12 cellular contexts compared by ENCODE assay signal in the genomic region with DNA sequence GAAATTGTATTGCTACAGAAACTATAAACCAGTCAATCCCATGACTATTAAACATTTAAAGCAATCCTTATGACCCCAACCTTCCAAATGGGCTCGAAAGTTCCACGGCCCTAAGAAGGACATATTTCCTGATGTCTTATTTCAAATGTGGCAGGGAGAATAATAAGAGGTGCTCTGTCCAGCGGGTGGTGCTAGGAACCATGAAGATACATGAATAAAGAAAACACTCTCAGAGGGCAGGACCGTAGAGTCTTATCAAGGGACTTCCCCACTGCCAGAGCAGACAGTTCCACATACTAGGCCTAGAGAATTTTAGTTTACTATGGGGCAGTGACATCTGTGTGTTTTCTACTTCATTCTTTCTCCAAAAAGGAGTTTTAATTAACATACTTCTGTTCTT.
DNase-seq lines count a peak whose midpoint lies in the region; ATAC-seq, FAIRE-seq and TF ChIP-seq lines count a peak whose summit lies in the region.
"Had no signal": no experiment of that assay in that cellular context is flagged by ENCODE, and none has a peak within 500 bp of the region (broad histone marks: within the 10 kb centered on the region; RNA-seq: fewer than 3 reads in every experiment).

No MANE protein-coding gene starts in this region.

- H3K79me1 ChIP-seq in mesendoderm (ENCODE audit: low read length), result no peaks in the 10 kb centered on the region

- H3K36me3 ChIP-seq in Loucy (ENCODE audit: insufficient read depth, low read length) (no peaks in the 10 kb centered on the region), GM12878 (ENCODE audit: control insufficient read depth in 2 of 2, insufficient read depth in 2 of 2, low read length in 1 of 2) (no peaks in the 10 kb centered on the region), mesendoderm (ENCODE audit: control insufficient read depth, insufficient read depth, low read length) (no peaks in the 10 kb centered on the region), spleen (no peaks in the 10 kb centered on the region)
- H3K36me3 ChIP-seq: esophagus muscularis mucosa, SJCRH30 had no signal

- no peak overlapping the region for H3K18ac ChIP-seq in mesendoderm (ENCODE audit: low read length)

- H3K9me3 ChIP-seq in Loucy (ENCODE audit: insufficient read depth, low read depth, low read length) (no peaks in the 10 kb centered on the region), GM12878 (replicated peaks; ENCODE audit: control insufficient read depth, insufficient read depth, low read length) (no peaks in the 10 kb centered on the region), spleen (no peaks in the 10 kb centered on the region)
- H3K9me3 ChIP-seq: esophagus muscularis mucosa, SJCRH30 had no signal

- in situ Hi-C loops in GM12878 (cut with MboI), result no loop called here

- SMC1A ChIA-PET in GM12878 (lab: Charles Lee; ENCODE audit: uncharacterized antibody, unreplicated experiment), result no interaction called here

- H3K79me2 ChIP-seq in Loucy (ENCODE audit: insufficient read depth, low read length), result no peaks in the 10 kb centered on the region
- H3K79me2 ChIP-seq in GM12878 (ENCODE audit: control insufficient read depth, insufficient read depth, low read length), result no peaks in the 10 kb centered on the region
- H3K79me2 ChIP-seq in mesendoderm (ENCODE audit: control insufficient read depth, insufficient read depth, low read length), result no peaks in the 10 kb centered on the region

- H2BK5ac ChIP-seq in mesendoderm (ENCODE audit: low read length), result no peak overlapping the region

- TF ChIP-seq POLR2A in GM12878 (IDR thresholded peaks at IDR 0.05; ENCODE audit: low read depth, low read length) (no peak), spleen (IDR thresholded peaks at IDR 0.05) (no peak)

- no peak for TF ChIP-seq EP300 in GM12878 (IDR thresholded peaks at IDR 0.05; ENCODE audit: borderline replicate concordance in 1 of 2, control insufficient read depth in 1 of 2, low read depth in 2 of 2, low read length in 2 of 2)

- no peak overlapping the region for H2BK15ac ChIP-seq in mesendoderm (replicated peaks; ENCODE audit: low read depth)

- RAD21 ChIA-PET in GM12878 (lab: Charles Lee; ENCODE audit: unreplicated experiment), result no interaction called here

- H4K20me1 ChIP-seq in Loucy (ENCODE audit: insufficient read depth, low read length, poor library complexity, severe bottlenecking), result no peaks in the 10 kb centered on the region
- no peaks in the 10 kb centered on the region for H4K20me1 ChIP-seq in GM12878 (ENCODE audit: control insufficient read depth, insufficient read depth)

- intact Hi-C loops in GM12878 (cut with micrococcal nuclease; ENCODE audit: unreplicated experiment), result loop anchor here (5.0 kb wide), 1 partner anchor 139 kb away; no protein-coding TSS in a partner anchor
- intact Hi-C loops in spleen (cut with DNase I; ENCODE audit: low total_unique reads), result no loop called here

- ATAC-seq in GM12878, result peak; percentile 55
- no peak for ATAC-seq in GM18907 (IDR thresholded peaks at IDR 0.05; ENCODE audit: unreplicated experiment)
- ATAC-seq: HepG2; naive thymus-derived CD8-positive, alpha-beta T cell had no signal

- H4K5ac ChIP-seq in mesendoderm (ENCODE audit: low read length), result no peak overlapping the region

- H2AFZ ChIP-seq in Loucy (ENCODE audit: low read length) (no peak overlapping the region), GM12878 (ENCODE audit: control insufficient read depth, low read depth, low read length) (no peak overlapping the region)

- 26% methylated on average over 4 of the region's 4 CpGs for WGBS in GM12878 (ENCODE audit: insufficient coverage, insufficient replicate concordance, low lambda C conversion rate, missing lambda C conversion rate)
- no CpG with 5 or more reads among the region's 4 CpGs for WGBS in mesendoderm (ENCODE audit: extremely low coverage, insufficient coverage, low lambda C conversion rate)
- 47 to 57% (median 49%) methylated on average over 4 of the region's 4 CpGs for WGBS in spleen, 5 donors

- POLR2A ChIA-PET in GM12878 (lab: Charles Lee), result no interaction called here

- DNase-seq in GM03348 (ENCODE audit: low spot score) (peak; percentile 4), GM12878 (ENCODE audit: low read depth, low spot score) (no peak), mesendoderm (peak; percentile 63), GOT3 (lab: John Stamatoyannopoulos, UW) (no peak), spleen (no peak)
- DNase-seq in stimulated activated naive CD4-positive, alpha-beta T cell treated with Interleukin-2 at 50 U/mL for 16 hours (lab: John Stamatoyannopoulos, UW), result no peak
- DNase-seq: naive thymus-derived CD8-positive, alpha-beta T cell; SJCRH30 had no signal

- BruUV-seq in GM12878 (replicated peaks; lab: Mats Ljungman, UMichigan), result no TSS peak

- no peak overlapping the region for H3K56ac ChIP-seq in mesendoderm (ENCODE audit: low read length)

- no peak overlapping the region for H2AK5ac ChIP-seq in mesendoderm (ENCODE audit: low read length)

- H2BK120ac ChIP-seq in mesendoderm (ENCODE audit: low read depth, low read length), result no peak overlapping the region

- H3K9ac ChIP-seq in Loucy (ENCODE audit: low read depth, low read length, poor library complexity, severe bottlenecking) (no peak overlapping the region), GM12878 (ENCODE audit: control insufficient read depth, insufficient read depth, low read length) (no peak overlapping the region), mesendoderm (ENCODE audit: low read length) (no peak overlapping the region)

- no peak overlapping the region for H3K27ac ChIP-seq in GM12878 (ENCODE audit: control insufficient read depth, insufficient read depth)
- H3K27ac ChIP-seq in mesendoderm (ENCODE audit: low read depth, low read length), result no peak overlapping the region
- H3K27ac ChIP-seq in spleen, result no peak overlapping the region
- H3K27ac ChIP-seq: esophagus muscularis mucosa, SJCRH30 had no signal

- H3K27me3 ChIP-seq in Loucy (ENCODE audit: insufficient read depth, low read length, poor library complexity, severe bottlenecking), result no peaks in the 10 kb centered on the region
- H3K27me3 ChIP-seq in GM12878 (replicated peaks in 1 of 2; ENCODE audit: control insufficient read depth in 2 of 2, insufficient read depth in 2 of 2, low read length in 1 of 2), result no peaks in the 10 kb centered on the region
- H3K27me3 ChIP-seq in mesendoderm (ENCODE audit: insufficient read depth, low read length, poor library complexity), result no peaks in the 10 kb centered on the region
- no peaks in the 10 kb centered on the region for H3K27me3 ChIP-seq in spleen (replicated peaks in 1 of 7)
- H3K27me3 ChIP-seq: esophagus muscularis mucosa, SJCRH30 had no signal

- CTCF ChIA-PET in GM12878 (lab: Yijun Ruan, JAX), result no interaction called here

- H3K4me3 ChIP-seq in Loucy (ENCODE audit: low read length, poor library complexity, severe bottlenecking) (no peak overlapping the region), GM12878 (no peak overlapping the region), mesendoderm (ENCODE audit: low read length) (no peak overlapping the region), spleen (no peak overlapping the region)
- H3K4me3 ChIP-seq: esophagus muscularis mucosa, SJCRH30 had no signal

- peak; percentile 31 for TF ChIP-seq RAD21 in GM12878 (IDR thresholded peaks at IDR 0.05; ENCODE audit: insufficient read depth, low read depth, low read length)

- H3K23ac ChIP-seq in mesendoderm (ENCODE audit: low read length), result no peak overlapping the region

- no peak for FAIRE-seq in GM12878 (lab: Jason Lieb, UNC)
- FAIRE-seq: HepG2 had no signal

- no peak overlapping the region for H3K4ac ChIP-seq in mesendoderm (ENCODE audit: low read depth, low read length)

- H3K4me2 ChIP-seq in Loucy (ENCODE audit: low read depth, low read length, poor library complexity, severe bottlenecking) (no peak overlapping the region), GM12878 (ENCODE audit: control insufficient read depth, insufficient read depth) (no peak overlapping the region), mesendoderm (ENCODE audit: low read length) (no peak overlapping the region)

- H3K9me2 ChIP-seq in Loucy (replicated peaks; ENCODE audit: low read depth, low read length), result no peaks in the 10 kb centered on the region

- TF ChIP-seq CTCF in Loucy (conservative IDR thresholded peaks at IDR 0.05; ENCODE audit: low read length) (peak; percentile 51), GM12878 (IDR thresholded peaks at IDR 0.05 in 2 of 3, conservative IDR thresholded peaks at IDR 0.05 in 1 of 3; ENCODE audit: control insufficient read depth in 2 of 3, extremely low read depth in 1 of 3, insufficient read depth in 1 of 3, low read depth in 3 of 3, low read length in 3 of 3) (no peak), spleen (IDR thresholded peaks at IDR 0.05 in 8 of 11, conservative IDR thresholded peaks at IDR 0.05 in 3 of 11) (no peak)

- H3F3A ChIP-seq in Loucy (ENCODE audit: low read depth), result no peaks in the 10 kb centered on the region

- no peak overlapping the region for H4K8ac ChIP-seq in mesendoderm (ENCODE audit: low read depth, low read length)

- H3K4me1 ChIP-seq in Loucy (ENCODE audit: insufficient read depth, low read length, poor library complexity, severe bottlenecking) (no peaks in the 10 kb centered on the region), GM12878 (ENCODE audit: control insufficient read depth, insufficient read depth, low read length) (no peaks in the 10 kb centered on the region), mesendoderm (ENCODE audit: control insufficient read depth, low read depth, low read length) (no peaks in the 10 kb centered on the region), spleen (no peaks in the 10 kb centered on the region)
- H3K4me1 ChIP-seq: esophagus muscularis mucosa, SJCRH30 had no signal

TF ChIP-seq in GM12878, 131 proteins besides CTCF, POLR2A, EP300 and RAD21:
- no peak for TF ChIP-seq SKIL (IDR thresholded peaks at IDR 0.05; ENCODE audit: low read depth, poor library complexity, severe bottlenecking)

Comparison
In these comparisons a context has a peak if more than half of its experiments do, and no peak if none do; other contexts are left out.
1. DNase-seq: peak in GM03348 (single experiment) and mesendoderm (single experiment); none in GM12878 (single experiment), stimulated activated naive CD4-positive, alpha-beta T cell treated with Interleukin-2 at 50 U/mL for 16 hours (single experiment), GOT3 (single experiment) and spleen (single experiment).